Comparison of ENCODE assay signal across 8 cellular contexts in the genomic region with DNA sequence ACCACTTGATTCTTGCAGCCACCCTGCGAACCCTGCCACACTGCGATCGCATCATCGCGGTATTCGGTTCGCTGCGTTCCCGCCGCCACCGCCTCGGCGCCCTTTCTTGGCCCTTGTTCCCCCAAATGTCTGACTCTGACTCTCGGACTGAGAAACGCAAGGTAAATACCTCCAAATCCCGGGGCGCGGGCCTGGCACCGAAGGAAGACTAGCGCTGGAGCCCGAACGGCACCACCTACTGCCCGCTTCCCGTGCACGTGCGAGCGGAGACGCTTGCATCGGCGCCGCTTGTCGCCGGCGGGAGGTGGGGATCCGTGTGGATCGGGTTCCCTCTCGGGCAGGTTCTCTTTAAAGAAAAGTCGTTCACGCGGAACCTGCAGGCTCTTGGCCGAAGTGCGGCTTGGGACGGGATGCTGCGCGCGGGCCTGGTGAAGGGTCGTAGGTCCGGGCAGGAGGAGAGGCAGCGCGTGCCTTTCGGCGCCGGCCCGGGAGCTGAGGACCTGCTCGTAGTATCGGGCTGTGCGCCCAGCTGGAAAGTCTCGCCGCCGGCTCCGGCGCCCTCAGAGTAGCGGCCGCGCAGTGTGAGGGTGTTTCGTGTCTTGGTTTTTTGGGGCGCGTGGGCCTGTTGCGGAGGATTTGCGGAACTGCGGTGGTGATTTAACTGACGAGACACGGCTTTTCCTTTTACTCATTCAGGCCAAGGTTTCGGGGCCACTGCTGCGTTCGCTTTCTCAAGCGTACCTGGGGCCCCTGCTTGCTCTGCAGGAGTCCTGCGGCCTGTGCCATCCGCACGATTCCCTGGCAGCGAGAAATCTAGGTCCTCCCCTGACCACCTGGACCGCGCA. TPM values are rescaled to one million over a fixed set of nuclear protein-coding genes. Genes with fewer than 3 reads are reported as not detected.
DNase-seq lines count a peak whose midpoint lies in the region; ATAC-seq and TF ChIP-seq lines count a peak whose summit lies in the region.

No MANE protein-coding gene starts in this region.

- H3K4me3 ChIP-seq in BLaER1 treated with 17β-estradiol and CSF1 and Interleukin-3, amounts not matched to agents 10 nM and 100 nM: peak overlapping the region; percentile 73 to 90 (median 84)
- H3K4me3 ChIP-seq in H7 (ENCODE audit: insufficient read depth, low read depth, low read length) (peak overlapping the region; percentile 79), neural progenitor cell (peak overlapping the region; percentile 95), upper lobe of left lung (peak overlapping the region; percentile 74 to 92 (median 78))

- peak in 1 of 2 donors; percentile 8 for ATAC-seq in upper lobe of left lung (ENCODE audit: low FRiP score in 2 of 2)
- ATAC-seq in GM21360 (IDR thresholded peaks at IDR 0.05; ENCODE audit: unreplicated experiment): no peak

- peaks cover 50% of the 10 kb centered on the region for H3K36me3 Mint-ChIP-seq in activated T-cell treated with anti-CD3 and anti-CD28 coated beads, Interleukin-2, amount 50 U/mL, for 24 hours (ENCODE audit: low read depth)
- peaks cover 21% of the 10 kb centered on the region for H3K36me3 Mint-ChIP-seq in neural progenitor cell

- peaks cover 9 to 85% (median 73%) of the 10 kb centered on the region in 11 experiments; a peak in 20 of 22 replicates for H4K20me1 ChIP-seq in BLaER1 treated with 17β-estradiol and CSF1 and Interleukin-3, amounts not matched to agents 10 nM and 100 nM
- peaks cover 51% of the 10 kb centered on the region for H4K20me1 ChIP-seq in neural progenitor cell (ENCODE audit: low read depth)

- peaks cover 45% of the 10 kb centered on the region for H3F3A ChIP-seq in neural progenitor cell (ENCODE audit: low read depth)

- peak overlapping the region; percentile 92 for H3K27ac Mint-ChIP-seq in activated T-cell treated with anti-CD3 and anti-CD28 coated beads, Interleukin-2, amount 50 U/mL, for 24 hours
- H3K27ac Mint-ChIP-seq in neural progenitor cell: no peak overlapping the region

- H3K27me3 Mint-ChIP-seq in activated T-cell treated with anti-CD3 and anti-CD28 coated beads, Interleukin-2, amount 50 U/mL, for 24 hours: peaks cover 33% of the 10 kb centered on the region
- peaks cover 38% of the 10 kb centered on the region for H3K27me3 Mint-ChIP-seq in neural progenitor cell (ENCODE audit: insufficient read depth, low read depth)

- H3K36me3 ChIP-seq in BLaER1 treated with 17β-estradiol and CSF1 and Interleukin-3, amounts not matched to agents 10 nM and 100 nM: peaks cover 0 to 28% (median 25%) of the 10 kb centered on the region in 11 experiments; a peak in 18 of 22 replicates
- peaks cover 13% of the 10 kb centered on the region for H3K36me3 ChIP-seq in H7 (replicated peaks; ENCODE audit: control insufficient read depth, insufficient read depth, low read length)
- peaks cover 18% of the 10 kb centered on the region for H3K36me3 ChIP-seq in neural progenitor cell
- H3K36me3 ChIP-seq in upper lobe of left lung: peaks cover 0 to 19% (median 6%) of the 10 kb centered on the region in 4 donors

- peak overlapping the region; percentile 72 to 90 (median 83) for H3K9ac ChIP-seq in BLaER1 treated with 17β-estradiol and CSF1 and Interleukin-3, amounts not matched to agents 10 nM and 100 nM
- H3K9ac ChIP-seq in neural progenitor cell: peak overlapping the region; percentile 54

- WGBS in upper lobe of left lung, 2 donors: 1% methylated on average over 37 to 59 of the region's 83 CpGs

- TF ChIP-seq CTCF in neural progenitor cell (IDR thresholded peaks at IDR 0.05): peak; percentile 6
- peak in 2 of 6 experiments; percentile 24 to 25 for TF ChIP-seq CTCF in upper lobe of left lung (IDR thresholded peaks at IDR 0.05)

- H3K4me2 ChIP-seq in BLaER1 treated with 17β-estradiol and CSF1 and Interleukin-3, amounts not matched to agents 10 nM and 100 nM: peak overlapping the region; percentile 93 to 99 (median 98)
- peak overlapping the region; percentile 92 for H3K4me2 ChIP-seq in neural progenitor cell

- H3K27me3 ChIP-seq in BLaER1 treated with 17β-estradiol and CSF1 and Interleukin-3, amounts not matched to agents 10 nM and 100 nM: peaks cover 43 to 72% (median 51%) of the 10 kb centered on the region in 11 experiments
- peaks cover 47% of the 10 kb centered on the region for H3K27me3 ChIP-seq in H7 (ENCODE audit: control insufficient read depth, insufficient read depth, low read length)
- peaks cover 37% of the 10 kb centered on the region for H3K27me3 ChIP-seq in neural progenitor cell
- peaks cover 0 to 20% (median 4%) of the 10 kb centered on the region in 4 donors for H3K27me3 ChIP-seq in upper lobe of left lung

- H3K9me3 Mint-ChIP-seq in activated T-cell treated with anti-CD3 and anti-CD28 coated beads, Interleukin-2, amount 50 U/mL, for 24 hours: no peaks in the 10 kb centered on the region
- H3K9me3 Mint-ChIP-seq in neural progenitor cell: no peaks in the 10 kb centered on the region

- TF ChIP-seq POLR2A in upper lobe of left lung (IDR thresholded peaks at IDR 0.05): peak in 1 of 4 donors; percentile 11

- TF ChIP-seq EP300 in upper lobe of left lung (IDR thresholded peaks at IDR 0.05): no peak

- H3K4me1 Mint-ChIP-seq in activated T-cell treated with anti-CD3 and anti-CD28 coated beads, Interleukin-2, amount 50 U/mL, for 24 hours (ENCODE audit: low read depth): peaks cover 72% of the 10 kb centered on the region
- H3K4me1 Mint-ChIP-seq in neural progenitor cell: peaks cover 41% of the 10 kb centered on the region

- H3K79me2 ChIP-seq in neural progenitor cell (ENCODE audit: low read depth): peaks cover 51% of the 10 kb centered on the region

- H3K27ac ChIP-seq in BLaER1 treated with 17β-estradiol and CSF1 and Interleukin-3, amounts not matched to agents 10 nM and 100 nM: peak overlapping the region in 10 of 11 experiments; percentile 64 to 81 (median 72); a peak in 20 of 22 replicates
- H3K27ac ChIP-seq in neural progenitor cell (peak overlapping the region; percentile 49), upper lobe of left lung (peak overlapping the region; percentile 48 to 88 (median 85))

- peaks cover 41 to 58% (median 56%) of the 10 kb centered on the region in 10 experiments for H3K4me1 ChIP-seq in BLaER1 treated with 17β-estradiol and CSF1 and Interleukin-3, amounts not matched to agents 10 nM and 100 nM
- H3K4me1 ChIP-seq in neural progenitor cell: peaks cover 43% of the 10 kb centered on the region
- peaks cover 27 to 60% (median 50%) of the 10 kb centered on the region in 4 donors for H3K4me1 ChIP-seq in upper lobe of left lung

- no peak overlapping the region for H2AFZ ChIP-seq in neural progenitor cell (replicated peaks)

- H3K4me3 Mint-ChIP-seq in activated T-cell treated with anti-CD3 and anti-CD28 coated beads, Interleukin-2, amount 50 U/mL, for 24 hours: peak overlapping the region; percentile 88
- peak overlapping the region; percentile 95 for H3K4me3 Mint-ChIP-seq in neural progenitor cell

- no peaks in the 10 kb centered on the region for H3K9me3 ChIP-seq in BLaER1 treated with 17β-estradiol and CSF1 and Interleukin-3, amounts not matched to agents 10 nM and 100 nM (replicated peaks in 1 of 11)
- no peaks in the 10 kb centered on the region for H3K9me3 ChIP-seq in neural progenitor cell (ENCODE audit: low read depth)
- no peaks in the 10 kb centered on the region for H3K9me3 ChIP-seq in upper lobe of left lung

- DNase-seq in H7: peak; percentile 72
- DNase-seq in NCI-H510A (lab: John Stamatoyannopoulos, UW): peak; percentile 75
- peak; percentile 81 for DNase-seq in activated T-cell treated with anti-CD3 and anti-CD28 coated beads, Interleukin-2, amount 50 U/mL, for 24 hours
- DNase-seq in fibroblast of peridontal ligament (ENCODE audit: extremely low read depth): peak; percentile 11
- peak; percentile 75 for DNase-seq in neural progenitor cell (ENCODE audit: low spot score)
- DNase-seq in upper lobe of left lung: peak; percentile 55 to 92

RNA-seq across cellular contexts. Expression of a gene that starts 0.5 kb away (rescaled TPM):
- 11.3 and 11.6 TPM in 2 replicates for total RNA-seq in H7 (2014; rRNA removed; shearing (Covaris generic))
- total RNA-seq in neural progenitor cell (ENCODE audit: low replicate concordance) (46.9 and 54.9 TPM in 2 replicates), upper lobe of left lung (10 to 100 TPM; 14.8 to 76.5 (median 31.4) TPM)

Comparison
In these comparisons a context has a peak if more than half of its experiments do, and no peak if none do; other contexts are left out.
1. DNase-seq: peak in every context shown above with its lines; median percentile 81 in activated T-cell treated with anti-CD3 and anti-CD28 coated beads, Interleukin-2, amount 50 U/mL, for 24 hours; 75 in NCI-H510A; 75 in neural progenitor cell; 74 in upper lobe of left lung; 72 in H7; 11 in fibroblast of peridontal ligament.